Comparison of ENCODE assay signal across 18 cellular contexts in the genomic region with DNA sequence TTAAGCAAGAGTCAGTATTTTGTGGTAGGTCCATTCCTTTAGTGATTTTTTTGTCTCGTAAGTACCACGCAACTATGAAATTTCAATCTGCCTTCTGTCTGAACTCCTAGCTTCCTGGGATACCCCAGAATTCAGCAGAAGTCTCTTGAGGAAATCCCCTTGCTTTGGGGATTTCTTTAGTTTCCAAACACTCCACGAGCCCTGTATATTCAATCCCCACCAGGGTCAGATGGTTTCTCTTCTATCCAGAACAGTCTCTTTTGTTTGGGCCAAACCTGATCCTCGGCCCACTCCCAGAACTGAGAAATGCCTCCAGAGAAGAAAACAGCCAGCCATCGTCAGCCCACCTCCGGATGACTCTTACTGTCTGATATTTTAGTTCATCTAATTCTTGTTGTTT.
DNase-seq lines count a peak whose midpoint lies in the region; ATAC-seq and TF ChIP-seq lines count a peak whose summit lies in the region.
"Had no signal": no experiment of that assay in that cellular context is flagged by ENCODE, and none has a peak within 500 bp of the region (broad histone marks: within the 10 kb centered on the region; RNA-seq: fewer than 3 reads in every experiment).

No MANE protein-coding gene starts in this region.

- peaks cover 27% of the 10 kb centered on the region for H3K36me3 Mint-ChIP-seq in activated CD4-positive, alpha-beta T cell treated with anti-CD3 and anti-CD28 coated beads for 36 hours (ENCODE audit: low read depth)
- H3K36me3 Mint-ChIP-seq in activated CD4-positive, alpha-beta T cell treated with anti-CD3 and anti-CD28 coated beads, Interleukin-2, amount 10 ng/mL, durations not matched to agents 24 days and 14 days (ENCODE audit: low read depth), result peaks cover 26% of the 10 kb centered on the region
- H3K36me3 Mint-ChIP-seq in activated T-cell treated with anti-CD3 and anti-CD28 coated beads, Interleukin-2, amount 50 U/mL, for 72 hours (ENCODE audit: insufficient read depth in 2 of 2), result peaks cover 10 to 26% of the 10 kb centered on the region in 2 donors
- H3K36me3 Mint-ChIP-seq in activated naive CD8-positive, alpha-beta T cell treated with anti-CD3 and anti-CD28 coated beads, Interleukin-2, amount 50 U/mL, for 24 hours (ENCODE audit: low read depth), result peaks cover 24% of the 10 kb centered on the region
- peaks cover 28 to 48% of the 10 kb centered on the region in 2 donors for H3K36me3 Mint-ChIP-seq in stimulated activated naive B cell treated with anti-CD40 and anti-IgM and Interleukin-4, amounts not matched to agents 10 μg/mL and 1 μg/mL and 100 μg/mL, for 72 hours

- H3K27ac Mint-ChIP-seq in activated CD4-positive, alpha-beta T cell treated with anti-CD3 and anti-CD28 coated beads for 36 hours, result peak overlapping the region; percentile 15
- no peak overlapping the region for H3K27ac Mint-ChIP-seq in activated CD4-positive, alpha-beta T cell treated with anti-CD3 and anti-CD28 coated beads, Interleukin-2, amount 10 ng/mL, durations not matched to agents 24 days and 14 days
- peak overlapping the region; percentile 43 for H3K27ac Mint-ChIP-seq in activated T-cell treated with anti-CD3 and anti-CD28 coated beads, Interleukin-2, amount 50 U/mL, for 72 hours
- H3K27ac Mint-ChIP-seq in activated naive CD8-positive, alpha-beta T cell treated with anti-CD3 and anti-CD28 coated beads, Interleukin-2, amount 50 U/mL, for 24 hours, result peak overlapping the region; percentile 67
- peak overlapping the region; percentile 92 for H3K27ac Mint-ChIP-seq in stimulated activated naive B cell treated with anti-CD40 and anti-IgM and Interleukin-4, amounts not matched to agents 10 μg/mL and 1 μg/mL and 100 μg/mL, for 72 hours
- H3K27ac Mint-ChIP-seq: B cell, GM23338, H9 had no signal

- no peak overlapping the region for H3K4me3 ChIP-seq in lower leg skin (ENCODE audit: low read depth, poor library complexity, severe bottlenecking)
- H3K4me3 ChIP-seq: BLaER1, GM23338 had no signal

- peaks cover 28% of the 10 kb centered on the region for H3K4me1 Mint-ChIP-seq in activated CD4-positive, alpha-beta T cell treated with anti-CD3 and anti-CD28 coated beads for 36 hours
- H3K4me1 Mint-ChIP-seq in activated CD4-positive, alpha-beta T cell treated with anti-CD3 and anti-CD28 coated beads, Interleukin-2, amount 10 ng/mL, durations not matched to agents 24 days and 14 days, result peaks cover 27% of the 10 kb centered on the region
- peaks cover 23% of the 10 kb centered on the region for H3K4me1 Mint-ChIP-seq in activated T-cell treated with anti-CD3 and anti-CD28 coated beads, Interleukin-2, amount 50 U/mL, for 72 hours (ENCODE audit: low read depth)
- H3K4me1 Mint-ChIP-seq in activated naive CD8-positive, alpha-beta T cell treated with anti-CD3 and anti-CD28 coated beads, Interleukin-2, amount 50 U/mL, for 24 hours, result peaks cover 17% of the 10 kb centered on the region
- H3K4me1 Mint-ChIP-seq in stimulated activated naive B cell treated with anti-CD40 and anti-IgM and Interleukin-4, amounts not matched to agents 10 μg/mL and 1 μg/mL and 100 μg/mL, for 72 hours, result peaks cover 22 to 27% of the 10 kb centered on the region in 2 donors
- H3K4me1 Mint-ChIP-seq: B cell had no signal

- no peak for TF ChIP-seq POLR2A in lower leg skin (IDR thresholded peaks at IDR 0.05)

- POLR2A ChIA-PET in activated CD4-positive, alpha-beta T cell treated with anti-CD3 and anti-CD28 coated beads for 36 hours (lab: Charles Lee), result no interaction called here

- intact Hi-C loops in activated CD4-positive, alpha-beta T cell treated with anti-CD3 and anti-CD28 coated beads for 36 hours (cut with DNase I, micrococcal nuclease), result no loop called here
- intact Hi-C loops in activated CD4-positive, alpha-beta T cell treated with anti-CD3 and anti-CD28 coated beads, Interleukin-2, amount 10 ng/mL, durations not matched to agents 24 days and 14 days (cut with micrococcal nuclease), result no loop called here
- intact Hi-C loops in lower leg skin (cut with DNase I; ENCODE audit: low total_unique reads), result no loop called here

- CTCF ChIA-PET in activated CD4-positive, alpha-beta T cell treated with anti-CD3 and anti-CD28 coated beads for 36 hours (lab: Charles Lee), result interaction anchor here (1.0 kb wide), 1 partner anchor 13 kb away, joined by 3 read pairs; no protein-coding TSS in a partner anchor

- TF ChIP-seq CTCF in lower leg skin (IDR thresholded peaks at IDR 0.05), result no peak

- H3K4me3 Mint-ChIP-seq in activated CD4-positive, alpha-beta T cell treated with anti-CD3 and anti-CD28 coated beads for 36 hours, result no peak overlapping the region
- no peak overlapping the region for H3K4me3 Mint-ChIP-seq in activated CD4-positive, alpha-beta T cell treated with anti-CD3 and anti-CD28 coated beads, Interleukin-2, amount 10 ng/mL, durations not matched to agents 24 days and 14 days
- H3K4me3 Mint-ChIP-seq in activated T-cell treated with anti-CD3 and anti-CD28 coated beads, Interleukin-2, amount 50 U/mL, for 72 hours, result no peak overlapping the region
- no peak overlapping the region for H3K4me3 Mint-ChIP-seq in activated naive CD8-positive, alpha-beta T cell treated with anti-CD3 and anti-CD28 coated beads, Interleukin-2, amount 50 U/mL, for 24 hours
- H3K4me3 Mint-ChIP-seq in stimulated activated naive B cell treated with anti-CD40 and anti-IgM and Interleukin-4, amounts not matched to agents 10 μg/mL and 1 μg/mL and 100 μg/mL, for 72 hours, result peak overlapping the region in 1 of 2 donors; percentile 23
- H3K4me3 Mint-ChIP-seq: B cell; CD4-positive, CD25-positive, alpha-beta regulatory T cell; CD8-positive, alpha-beta T cell; GM23338; H9 had no signal

- no peak for ATAC-seq in activated CD4-positive, alpha-beta T cell treated with anti-CD3 and anti-CD28 coated beads for 36 hours
- ATAC-seq in activated T-cell treated with anti-CD3 and anti-CD28 coated beads, Interleukin-2, amount 50 U/mL, for 72 hours (replicated peaks in 1 of 2), result no peak
- ATAC-seq in activated naive CD8-positive, alpha-beta T cell treated with anti-CD3 and anti-CD28 coated beads, Interleukin-2, amount 50 U/mL, for 24 hours, result no peak
- peak; percentile 36 to 78 for ATAC-seq in stimulated activated naive B cell treated with anti-CD40 and anti-IgM and Interleukin-4, amounts not matched to agents 10 μg/mL and 1 μg/mL and 100 μg/mL, for 72 hours (replicated peaks)
- ATAC-seq in activated CD4-positive, CD25-positive, alpha-beta regulatory T cell treated with anti-CD3 and anti-CD28 coated beads, Interleukin-2, amount 50 U/mL, for 24 hours, result no peak
- ATAC-seq: CD8-positive, alpha-beta T cell; GM23338; HCT116 had no signal

- no peak for DNase-seq in activated CD4-positive, alpha-beta T cell treated with anti-CD3 and anti-CD28 coated beads for 36 hours
- DNase-seq in activated CD4-positive, alpha-beta T cell treated with anti-CD3 and anti-CD28 coated beads, Interleukin-2, amount 10 ng/mL, durations not matched to agents 24 days and 14 days, result no peak
- DNase-seq in activated T-cell treated with anti-CD3 and anti-CD28 coated beads, Interleukin-2, amount 50 U/mL, for 72 hours, result no peak
- no peak for DNase-seq in activated T-cell treated with anti-CD3 and anti-CD28 coated beads for 4 hours
- no peak for DNase-seq in activated naive CD8-positive, alpha-beta T cell treated with anti-CD3 and anti-CD28 coated beads, Interleukin-2, amount 50 U/mL, for 24 hours
- no peak for DNase-seq in stimulated activated naive B cell treated with anti-CD40 and anti-IgM and Interleukin-4, amounts not matched to agents 10 μg/mL and 1 μg/mL and 100 μg/mL, for 72 hours
- DNase-seq in lower leg skin (ENCODE audit: low spot score in 2 of 2), result no peak
- DNase-seq: Caco-2; CD4-positive, CD25-positive, alpha-beta regulatory T cell; CD8-positive, alpha-beta T cell; DMS153; DND-41; H9 had no signal

- 96% methylated on average over 6 of the region's 6 CpGs for whole genome bisulfite sequencing in lower leg skin, 2 donors

- H3K9me3 Mint-ChIP-seq in activated CD4-positive, alpha-beta T cell treated with anti-CD3 and anti-CD28 coated beads for 36 hours (ENCODE audit: low read depth), result peaks cover 6% of the 10 kb centered on the region
- H3K9me3 Mint-ChIP-seq in activated CD4-positive, alpha-beta T cell treated with anti-CD3 and anti-CD28 coated beads, Interleukin-2, amount 10 ng/mL, durations not matched to agents 24 days and 14 days, result peaks cover 10% of the 10 kb centered on the region
- H3K9me3 Mint-ChIP-seq in activated T-cell treated with anti-CD3 and anti-CD28 coated beads, Interleukin-2, amount 50 U/mL, for 72 hours, result peaks cover 1 to 4% of the 10 kb centered on the region in 2 donors
- H3K9me3 Mint-ChIP-seq in activated naive CD8-positive, alpha-beta T cell treated with anti-CD3 and anti-CD28 coated beads, Interleukin-2, amount 50 U/mL, for 24 hours, result peaks cover 11% of the 10 kb centered on the region
- H3K9me3 Mint-ChIP-seq in stimulated activated naive B cell treated with anti-CD40 and anti-IgM and Interleukin-4, amounts not matched to agents 10 μg/mL and 1 μg/mL and 100 μg/mL, for 72 hours, result peaks cover 5 to 8% of the 10 kb centered on the region in 2 donors
- H3K9me3 Mint-ChIP-seq: GM23338, H9 had no signal

- H3K27me3 Mint-ChIP-seq in activated CD4-positive, alpha-beta T cell treated with anti-CD3 and anti-CD28 coated beads for 36 hours, result no peaks in the 10 kb centered on the region
- no peaks in the 10 kb centered on the region for H3K27me3 Mint-ChIP-seq in activated CD4-positive, alpha-beta T cell treated with anti-CD3 and anti-CD28 coated beads, Interleukin-2, amount 10 ng/mL, durations not matched to agents 24 days and 14 days
- H3K27me3 Mint-ChIP-seq in activated T-cell treated with anti-CD3 and anti-CD28 coated beads, Interleukin-2, amount 50 U/mL, for 72 hours (ENCODE audit: low read depth), result no peaks in the 10 kb centered on the region
- H3K27me3 Mint-ChIP-seq in activated naive CD8-positive, alpha-beta T cell treated with anti-CD3 and anti-CD28 coated beads, Interleukin-2, amount 50 U/mL, for 24 hours, result no peaks in the 10 kb centered on the region
- H3K27me3 Mint-ChIP-seq in stimulated activated naive B cell treated with anti-CD40 and anti-IgM and Interleukin-4, amounts not matched to agents 10 μg/mL and 1 μg/mL and 100 μg/mL, for 72 hours, result no peaks in the 10 kb centered on the region
- H3K27me3 Mint-ChIP-seq: B cell; CD4-positive, CD25-positive, alpha-beta regulatory T cell had no signal

Comparison
In these comparisons a context has a peak if more than half of its experiments do, and no peak if none do; other contexts are left out.
1. ATAC-seq: peak in stimulated activated naive B cell treated with anti-CD40 and anti-IgM and Interleukin-4, amounts not matched to agents 10 μg/mL and 1 μg/mL and 100 μg/mL, for 72 hours (2 of 2); none in activated CD4-positive, alpha-beta T cell treated with anti-CD3 and anti-CD28 coated beads for 36 hours (single experiment), activated T-cell treated with anti-CD3 and anti-CD28 coated beads, Interleukin-2, amount 50 U/mL, for 72 hours (0 of 2), activated naive CD8-positive, alpha-beta T cell treated with anti-CD3 and anti-CD28 coated beads, Interleukin-2, amount 50 U/mL, for 24 hours (single experiment) and activated CD4-positive, CD25-positive, alpha-beta regulatory T cell treated with anti-CD3 and anti-CD28 coated beads, Interleukin-2, amount 50 U/mL, for 24 hours (0 of 2).